36 cellular contexts compared by ENCODE assay signal in genomic region chr12:5736016-5736415, GRCh38.
"Had no signal": no experiment of that assay in that cellular context is flagged by ENCODE, and none has a peak within 500 bp of the region (broad histone marks: within the 10 kb centered on the region; RNA-seq: fewer than 3 reads in every experiment).

No MANE protein-coding gene starts in this region.

- H3K36me3 Mint-ChIP-seq: activated CD4-positive, alpha-beta memory T cell treated with anti-CD3 and anti-CD28 coated beads for 36 hours; activated naive CD4-positive, alpha-beta T cell treated with anti-CD3 and anti-CD28 coated beads, Interleukin-2, amount 10 ng/mL, durations not matched to agents 7 days and 5 days; activated naive CD4-positive, alpha-beta T cell treated with anti-CD3 and anti-CD28 coated beads, Interleukin-2, amount 50 U/mL, for 24 hours; activated naive CD8-positive, alpha-beta T cell; activated naive CD8-positive, alpha-beta T cell treated with anti-CD3 and anti-CD28 coated beads, Interleukin-2, amount 10 ng/mL, durations not matched to agents 7 days and 5 days; brain had no signal

- H3K4me3 ChIP-seq: ascending aorta, cardiac muscle cell had no signal

- H3K27me3 Mint-ChIP-seq: activated CD4-positive, alpha-beta memory T cell treated with anti-CD3 and anti-CD28 coated beads for 36 hours; activated CD4-positive, alpha-beta T cell treated with anti-CD3 and anti-CD28 coated beads, Interleukin-2, amount 10 ng/mL, durations not matched to agents 24 days and 14 days; activated CD8-positive, alpha-beta T cell treated with anti-CD3 and anti-CD28 coated beads for 36 hours; activated naive CD4-positive, alpha-beta T cell treated with anti-CD3 and anti-CD28 coated beads, Interleukin-2, amount 10 ng/mL, durations not matched to agents 7 days and 5 days; activated naive CD4-positive, alpha-beta T cell treated with anti-CD3 and anti-CD28 coated beads, Interleukin-2, amount 50 U/mL, for 24 hours; activated naive CD8-positive, alpha-beta T cell; activated naive CD8-positive, alpha-beta T cell treated with anti-CD3 and anti-CD28 coated beads, Interleukin-2, amount 50 U/mL, for 24 hours had no signal

- H3K4me1 Mint-ChIP-seq: activated B cell treated with CpG ODN at 0.5 μM for 24 hours; activated CD4-positive, alpha-beta T cell treated with anti-CD3 and anti-CD28 coated beads, Interleukin-2, amount 10 ng/mL, durations not matched to agents 24 days and 14 days; activated naive CD4-positive, alpha-beta T cell treated with anti-CD3 and anti-CD28 coated beads, Interleukin-2, amount 10 ng/mL, durations not matched to agents 7 days and 5 days; activated naive CD4-positive, alpha-beta T cell treated with anti-CD3 and anti-CD28 coated beads, Interleukin-2, amount 50 U/mL, for 24 hours; activated naive CD8-positive, alpha-beta T cell treated with anti-CD3 and anti-CD28 coated beads, Interleukin-2, amount 50 U/mL, for 24 hours; activated T-helper 17 cell treated with anti-CD3 and anti-CD28 coated beads, Interleukin-2, amount 50 U/mL, for 72 hours; central memory CD8-positive, alpha-beta T cell had no signal

- H3K9me3 Mint-ChIP-seq: activated B cell treated with CpG ODN at 0.5 μM for 24 hours; activated CD4-positive, alpha-beta memory T cell treated with anti-CD3 and anti-CD28 coated beads for 36 hours; activated CD4-positive, alpha-beta T cell treated with anti-CD3 and anti-CD28 coated beads, Interleukin-2, amount 10 ng/mL, durations not matched to agents 24 days and 14 days; activated CD8-positive, alpha-beta T cell treated with anti-CD3 and anti-CD28 coated beads for 36 hours; activated naive CD4-positive, alpha-beta T cell treated with anti-CD3 and anti-CD28 coated beads, Interleukin-2, amount 10 ng/mL, durations not matched to agents 7 days and 5 days; activated naive CD4-positive, alpha-beta T cell treated with anti-CD3 and anti-CD28 coated beads, Interleukin-2, amount 50 U/mL, for 24 hours; activated naive CD8-positive, alpha-beta T cell treated with anti-CD3 and anti-CD28 coated beads, Interleukin-2, amount 10 ng/mL, durations not matched to agents 7 days and 5 days; activated naive CD8-positive, alpha-beta T cell treated with anti-CD3 and anti-CD28 coated beads, Interleukin-2, amount 50 U/mL, for 24 hours; activated T-cell treated with anti-CD3 and anti-CD28 coated beads, Interleukin-2, amount 50 U/mL, for 4 hours; activated T-cell treated with anti-CD3 and anti-CD28 coated beads, Interleukin-2, amount 50 U/mL, for 72 hours; activated T-helper 1 cell treated with anti-CD3 and anti-CD28 coated beads, Interleukin-12 subunit alpha, Interleukin-12 subunit beta, Interleukin-2, Interleukin-4 antibody, amounts not matched to agents 30 ng/mL and 10 ng/mL and 1 ng/mL, durations not matched to agents 14 hours and 24 hours and 36 hours; activated T-helper 17 cell treated with anti-CD3 and anti-CD28 coated beads, Interleukin-2, amount 50 U/mL, for 72 hours; central memory CD8-positive, alpha-beta T cell; T-helper 1 cell treated with Interleukin-12 subunit alpha and Interleukin-12 subunit beta and Interleukin-4 antibody, amounts not matched to agents 30 μg/mL and 1 μg/mL, for 36 hours; T-helper 2 cell treated with Interferon-gamma antibody and Interleukin-4, amounts not matched to agents 5 μg/mL and 100 μg/mL, for 36 hours had no signal

- H3K36me3 ChIP-seq: ascending aorta, cardiac muscle cell had no signal

- DNase-seq: activated B cell treated with CpG ODN at 0.5 μM for 24 hours; activated CD4-positive, alpha-beta memory T cell treated with anti-CD3 and anti-CD28 coated beads for 36 hours; activated CD4-positive, alpha-beta T cell treated with anti-CD3 and anti-CD28 coated beads for 4 hours; activated CD4-positive, alpha-beta T cell treated with anti-CD3 and anti-CD28 coated beads, Interleukin-2, amount 10 ng/mL, durations not matched to agents 24 days and 14 days; activated CD4-positive, alpha-beta T cell treated with anti-CD3 and anti-CD28 coated beads, Interleukin-2, amount 50 U/mL, for 1 hour; activated CD4-positive, alpha-beta T cell treated with anti-CD3 and anti-CD28 coated beads, Interleukin-2, amount 50 U/mL, for 4 hours; activated CD4-positive, CD25-positive, alpha-beta regulatory T cell treated with anti-CD3 and anti-CD28 coated beads, Interleukin-2, amount 50 U/mL, for 72 hours; activated CD8-positive, alpha-beta T cell treated with anti-CD3 and anti-CD28 coated beads for 36 hours; activated effector memory CD4-positive, alpha-beta T cell treated with anti-CD3 and anti-CD28 coated beads, Interleukin-2, amount 50 U/mL, for 16 hours; activated naive CD4-positive, alpha-beta T cell treated with anti-CD3 and anti-CD28 coated beads, Interleukin-2, amount 10 ng/mL, durations not matched to agents 7 days and 5 days; activated naive CD4-positive, alpha-beta T cell treated with Interleukin-2 at 50 U/mL for 16 hours; activated naive CD8-positive, alpha-beta T cell treated with anti-CD3 and anti-CD28 coated beads, Interleukin-2, amount 10 ng/mL, durations not matched to agents 7 days and 5 days; activated naive CD8-positive, alpha-beta T cell treated with anti-CD3 and anti-CD28 coated beads, Interleukin-2, amount 50 U/mL, for 24 hours; activated T-cell treated with anti-CD3 and anti-CD28 coated beads for 4 hours; activated T-cell treated with anti-CD3 and anti-CD28 coated beads, Interleukin-2, amount 50 U/mL, for 1 hour; activated T-cell treated with anti-CD3 and anti-CD28 coated beads, Interleukin-2, amount 50 U/mL, for 4 hours; activated T-cell treated with anti-CD3 and anti-CD28 coated beads, Interleukin-2, amount 50 U/mL, for 72 hours; amygdala; anterior cingulate cortex; caudate nucleus; cerebellar nuclear complex; SW 1271; T-helper 1 cell; T-helper 2 cell; T-helper 9 cell had no signal

- H3K4me3 Mint-ChIP-seq: activated B cell treated with CpG ODN at 0.5 μM for 24 hours; activated CD4-positive, alpha-beta memory T cell treated with anti-CD3 and anti-CD28 coated beads for 36 hours; activated CD4-positive, alpha-beta T cell treated with anti-CD3 and anti-CD28 coated beads, Interleukin-2, amount 10 ng/mL, durations not matched to agents 24 days and 14 days; activated CD8-positive, alpha-beta T cell treated with anti-CD3 and anti-CD28 coated beads for 36 hours; activated naive CD4-positive, alpha-beta T cell treated with anti-CD3 and anti-CD28 coated beads, Interleukin-2, amount 10 ng/mL, durations not matched to agents 7 days and 5 days; activated naive CD4-positive, alpha-beta T cell treated with anti-CD3 and anti-CD28 coated beads, Interleukin-2, amount 50 U/mL, for 24 hours; activated naive CD8-positive, alpha-beta T cell; activated naive CD8-positive, alpha-beta T cell treated with anti-CD3 and anti-CD28 coated beads, Interleukin-2, amount 10 ng/mL, durations not matched to agents 7 days and 5 days; activated naive CD8-positive, alpha-beta T cell treated with anti-CD3 and anti-CD28 coated beads, Interleukin-2, amount 50 U/mL, for 24 hours; activated T-cell treated with anti-CD3 and anti-CD28 coated beads, Interleukin-2, amount 50 U/mL, for 4 hours; activated T-cell treated with anti-CD3 and anti-CD28 coated beads, Interleukin-2, amount 50 U/mL, for 72 hours; activated T-helper 1 cell treated with anti-CD3 and anti-CD28 coated beads, Interleukin-12 subunit alpha, Interleukin-12 subunit beta, Interleukin-2, Interleukin-4 antibody, amounts not matched to agents 30 ng/mL and 10 ng/mL and 1 ng/mL, durations not matched to agents 14 hours and 24 hours and 36 hours; activated T-helper 17 cell treated with anti-CD3 and anti-CD28 coated beads, Interleukin-2, amount 50 U/mL, for 72 hours; brain; central memory CD8-positive, alpha-beta T cell; T-helper 1 cell treated with Interleukin-12 subunit alpha and Interleukin-12 subunit beta and Interleukin-4 antibody, amounts not matched to agents 30 μg/mL and 1 μg/mL, for 36 hours; T-helper 2 cell treated with Interferon-gamma antibody and Interleukin-4, amounts not matched to agents 5 μg/mL and 100 μg/mL, for 36 hours had no signal

- H3K27ac Mint-ChIP-seq: activated B cell treated with CpG ODN at 0.5 μM for 24 hours; activated CD4-positive, alpha-beta memory T cell treated with anti-CD3 and anti-CD28 coated beads for 36 hours; activated CD4-positive, alpha-beta T cell treated with anti-CD3 and anti-CD28 coated beads, Interleukin-2, amount 10 ng/mL, durations not matched to agents 24 days and 14 days; activated CD8-positive, alpha-beta T cell treated with anti-CD3 and anti-CD28 coated beads for 36 hours; activated naive CD4-positive, alpha-beta T cell treated with anti-CD3 and anti-CD28 coated beads, Interleukin-2, amount 10 ng/mL, durations not matched to agents 7 days and 5 days; activated naive CD4-positive, alpha-beta T cell treated with anti-CD3 and anti-CD28 coated beads, Interleukin-2, amount 50 U/mL, for 24 hours; activated naive CD8-positive, alpha-beta T cell; activated naive CD8-positive, alpha-beta T cell treated with anti-CD3 and anti-CD28 coated beads, Interleukin-2, amount 10 ng/mL, durations not matched to agents 7 days and 5 days; activated naive CD8-positive, alpha-beta T cell treated with anti-CD3 and anti-CD28 coated beads, Interleukin-2, amount 50 U/mL, for 24 hours; activated T-cell treated with anti-CD3 and anti-CD28 coated beads, Interleukin-2, amount 50 U/mL, for 72 hours; activated T-helper 1 cell treated with anti-CD3 and anti-CD28 coated beads, Interleukin-12 subunit alpha, Interleukin-12 subunit beta, Interleukin-2, Interleukin-4 antibody, amounts not matched to agents 30 ng/mL and 10 ng/mL and 1 ng/mL, durations not matched to agents 14 hours and 24 hours and 36 hours; activated T-helper 17 cell treated with anti-CD3 and anti-CD28 coated beads, Interleukin-2, amount 50 U/mL, for 72 hours; brain; T-helper 1 cell treated with Interleukin-12 subunit alpha and Interleukin-12 subunit beta and Interleukin-4 antibody, amounts not matched to agents 30 μg/mL and 1 μg/mL, for 36 hours; T-helper 2 cell treated with Interferon-gamma antibody and Interleukin-4, amounts not matched to agents 5 μg/mL and 100 μg/mL, for 36 hours had no signal

- H3K4me1 ChIP-seq: ascending aorta had no signal

- H3K9me3 ChIP-seq: ascending aorta had no signal

- ATAC-seq: activated CD8-positive, alpha-beta T cell treated with anti-CD3 and anti-CD28 coated beads for 36 hours; activated naive CD8-positive, alpha-beta T cell treated with anti-CD3 and anti-CD28 coated beads, Interleukin-2, amount 50 U/mL, for 24 hours; activated T-cell treated with anti-CD3 and anti-CD28 coated beads, Interleukin-2, amount 50 U/mL, for 4 hours; activated T-cell treated with anti-CD3 and anti-CD28 coated beads, Interleukin-2, amount 50 U/mL, for 72 hours; activated T-helper 17 cell treated with anti-CD3 and anti-CD28 coated beads, Interleukin-2, amount 50 U/mL, for 72 hours had no signal

- H3K27ac ChIP-seq: ascending aorta, cardiac muscle cell, VCaP had no signal

- H3K27me3 ChIP-seq: ascending aorta, cardiac muscle cell had no signal
